1 cellular context compared by ENCODE assay signal in genomic region chr17:48483471-48484131, GRCh38.
TF ChIP-seq lines count a peak whose summit lies in the region.

No MANE protein-coding gene starts in this region.

TF ChIP-seq in GM12878, 131 proteins besides CTCF, POLR2A, EP300 and RAD21 (continued from another document):
- TF ChIP-seq TCF3 (IDR thresholded peaks at IDR 0.05; ENCODE audit: borderline replicate concordance, insufficient read depth, low read depth, low read length) = peak; percentile 69; the same call in 1 of the 2 replicates
- TF ChIP-seq DPF2 (IDR thresholded peaks at IDR 0.05) = peak; percentile 45; the same call in 1 of the 2 replicates
- no peak for TF ChIP-seq MXI1 (IDR thresholded peaks at IDR 0.05; ENCODE audit: low read depth, low read length)
- no peak for TF ChIP-seq CHD1 (IDR thresholded peaks at IDR 0.05; ENCODE audit: low read depth, low read length)
- TF ChIP-seq GATAD2B (conservative IDR thresholded peaks at IDR 0.05; ENCODE audit: low read depth) = peak; percentile 57; the same call in 1 of the 2 replicates
- TF ChIP-seq RBBP5 (conservative IDR thresholded peaks at IDR 0.05) = no peak
- TF ChIP-seq ATF2 (IDR thresholded peaks at IDR 0.05; ENCODE audit: low read length) = 0 out of 2 replicates have a peak, but pooled peaks have one; percentile 26
- TF ChIP-seq CREB1 (IDR thresholded peaks at IDR 0.05; ENCODE audit: low read depth) = no peak
- TF ChIP-seq ATF7 (IDR thresholded peaks at IDR 0.05; ENCODE audit: low read depth) = peak; percentile 26; the same call in 1 of the 2 replicates
- no peak for TF ChIP-seq ETV6 (conservative IDR thresholded peaks at IDR 0.05 in 1 of 2, IDR thresholded peaks at IDR 0.05 in 1 of 2; ENCODE audit: borderline replicate concordance in 1 of 2, low read depth in 1 of 2)
- TF ChIP-seq TBL1XR1 (IDR thresholded peaks at IDR 0.05; ENCODE audit: low read depth, low read length) = no peak
- TF ChIP-seq NFIC (IDR thresholded peaks at IDR 0.05; ENCODE audit: low read depth, low read length) = peak; percentile 59; the same call in 1 of the 2 replicates
- TF ChIP-seq RUNX3 (IDR thresholded peaks at IDR 0.05; ENCODE audit: low read length) = peak; percentile 90
- TF ChIP-seq YBX1 (IDR thresholded peaks at IDR 0.05) = no peak
- TF ChIP-seq STAT1 (conservative IDR thresholded peaks at IDR 0.05) = no peak
- TF ChIP-seq SPI1 (IDR thresholded peaks at IDR 0.05; ENCODE audit: borderline replicate concordance, insufficient read depth, low read depth, low read length) = peak; percentile 70; the same call in 1 of the 2 replicates
- TF ChIP-seq TCF12 (IDR thresholded peaks at IDR 0.05; ENCODE audit: low read depth, low read length) = peak; percentile 77; the same call in 1 of the 2 replicates
- TF ChIP-seq IKZF1 (conservative IDR thresholded peaks at IDR 0.05) = peak; percentile 92
- TF ChIP-seq YY1 (IDR thresholded peaks at IDR 0.05; ENCODE audit: low read depth, low read length) = no peak
- TF ChIP-seq REST (IDR thresholded peaks at IDR 0.05; ENCODE audit: low read depth, low read length) = no peak
- no peak for TF ChIP-seq MYC (IDR thresholded peaks at IDR 0.05; ENCODE audit: insufficient read depth, insufficient read length, insufficient replicate concordance, low read length, severe bottlenecking)
- TF ChIP-seq IKZF2 (IDR thresholded peaks at IDR 0.05) = peak; percentile 92 to 95
- TF ChIP-seq RELB (IDR thresholded peaks at IDR 0.05; ENCODE audit: low read depth) = peak; percentile 64; the same call in 1 of the 2 replicates
- peak; percentile 50; the same call in 1 of the 2 replicates for TF ChIP-seq PAX5 (IDR thresholded peaks at IDR 0.05; ENCODE audit: borderline replicate concordance, low read depth, low read length)
- TF ChIP-seq JUND (IDR thresholded peaks at IDR 0.05; ENCODE audit: low read depth, low read length) = no peak
- no peak for TF ChIP-seq NKRF (conservative IDR thresholded peaks at IDR 0.05)
- TF ChIP-seq CEBPB (IDR thresholded peaks at IDR 0.05; ENCODE audit: borderline replicate concordance in 1 of 2, low read depth in 2 of 2, low read length in 2 of 2) = no peak
- peak; percentile 23 for TF ChIP-seq MEF2B (IDR thresholded peaks at IDR 0.05; ENCODE audit: partially characterized antibody, poor library complexity, severe bottlenecking)
- TF ChIP-seq BHLHE40 (IDR thresholded peaks at IDR 0.05; ENCODE audit: borderline replicate concordance in 1 of 2, low read depth in 2 of 2, low read length in 1 of 2) = 0 out of 4 replicates have a peak, but pooled peaks of 1 of the 2 experiments have one; percentile 4
- no peak for TF ChIP-seq CBX5 (IDR thresholded peaks at IDR 0.05; ENCODE audit: low read depth)
- TF ChIP-seq CREM (IDR thresholded peaks at IDR 0.05; ENCODE audit: low read depth) = no peak
- TF ChIP-seq BCL3 (IDR thresholded peaks at IDR 0.05; ENCODE audit: borderline replicate concordance, insufficient read depth, low read depth, low read length, poor library complexity, severe bottlenecking) = no peak
